28 cellular contexts compared by ENCODE assay signal in the genomic region with DNA sequence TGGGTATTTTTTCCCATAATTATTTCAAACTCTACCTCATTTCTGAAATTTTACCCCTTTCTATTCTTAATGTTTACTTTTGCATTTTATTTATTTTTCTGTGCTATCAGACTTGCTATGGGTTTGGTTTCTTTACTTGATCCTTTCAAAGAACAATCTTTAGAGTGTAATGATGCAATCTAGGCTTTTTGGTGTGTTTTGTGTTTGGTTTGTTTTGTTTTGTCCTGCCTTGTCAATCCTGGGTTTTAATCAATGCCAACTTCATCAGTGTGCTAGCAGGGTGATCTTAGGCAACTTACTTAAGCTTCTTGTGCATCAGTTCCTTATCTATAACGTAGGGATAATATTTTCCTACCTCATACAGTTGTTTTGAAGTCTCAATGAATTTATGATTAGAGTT.
"Had no signal": no experiment of that assay in that cellular context is flagged by ENCODE, and none has a peak within 500 bp of the region (broad histone marks: within the 10 kb centered on the region; RNA-seq: fewer than 3 reads in every experiment).

No MANE protein-coding gene starts in this region.

- H3K27ac Mint-ChIP-seq: activated CD4-positive, alpha-beta memory T cell treated with anti-CD3 and anti-CD28 coated beads for 36 hours; activated CD4-positive, alpha-beta T cell treated with anti-CD3 and anti-CD28 coated beads for 36 hours; activated CD4-positive, alpha-beta T cell treated with anti-CD3 and anti-CD28 coated beads, Interleukin-2, amount 10 ng/mL, durations not matched to agents 24 days and 14 days; activated CD8-positive, alpha-beta T cell treated with anti-CD3 and anti-CD28 coated beads, Interleukin-2, amount 10 ng/mL, durations not matched to agents 7 days and 5 days; activated naive CD8-positive, alpha-beta T cell; activated T-cell treated with anti-CD3 and anti-CD28 coated beads, Interleukin-2, amount 50 U/mL, for 24 hours; activated T-cell treated with anti-CD3 and anti-CD28 coated beads, Interleukin-2, amount 50 U/mL, for 72 hours; dendritic cell treated with granulocyte-macrophage colony-stimulating factor and Interleukin-4, amounts not matched to agents 40 ng/mL and 50 ng/mL, for 4 days; endodermal cell had no signal

- ATAC-seq: activated CD4-positive, alpha-beta T cell treated with anti-CD3 and anti-CD28 coated beads for 36 hours; activated CD8-positive, alpha-beta T cell treated with anti-CD3 and anti-CD28 coated beads, Interleukin-2, amount 10 ng/mL, durations not matched to agents 7 days and 5 days; activated T-cell treated with anti-CD3 and anti-CD28 coated beads, Interleukin-2, amount 50 U/mL, for 72 hours; esophagus mucosa had no signal

- FAIRE-seq: astrocyte, bronchial epithelial cell had no signal

- DNase-seq: activated CD4-positive, alpha-beta memory T cell treated with anti-CD3 and anti-CD28 coated beads for 36 hours; activated CD4-positive, alpha-beta T cell treated with anti-CD3 and anti-CD28 coated beads for 36 hours; activated CD4-positive, alpha-beta T cell treated with anti-CD3 and anti-CD28 coated beads, Interleukin-2, amount 10 ng/mL, durations not matched to agents 24 days and 14 days; activated CD4-positive, CD25-positive, alpha-beta regulatory T cell; activated CD4-positive, CD25-positive, alpha-beta regulatory T cell treated with anti-CD3 and anti-CD28 coated beads, Interleukin-2, amount 50 U/mL, for 72 hours; activated CD8-positive, alpha-beta memory T cell treated with anti-CD3 and anti-CD28 coated beads, Interleukin-2, amount 50 U/mL, for 48 hours; activated CD8-positive, alpha-beta T cell treated with anti-CD3 and anti-CD28 coated beads, Interleukin-2, amount 10 ng/mL, durations not matched to agents 7 days and 5 days; activated gamma-delta T cell treated with Interleukin-2 at 50 U/mL for 16 hours; activated naive CD4-positive, alpha-beta T cell treated with anti-CD3 and anti-CD28 coated beads, Interleukin-2, amount 50 U/mL, for 16 hours; activated naive CD4-positive, alpha-beta T cell treated with Interleukin-2 at 50 U/mL for 16 hours; activated T-cell treated with anti-CD3 and anti-CD28 coated beads for 4 hours; activated T-cell treated with anti-CD3 and anti-CD28 coated beads, Interleukin-2, amount 50 U/mL, for 24 hours; activated T-cell treated with anti-CD3 and anti-CD28 coated beads, Interleukin-2, amount 50 U/mL, for 72 hours; adrenal gland; brain microvascular endothelial cell; dorsolateral prefrontal cortex; effector memory CD4-positive, alpha-beta T cell; endodermal cell; foreskin fibroblast; head of caudate nucleus; T-helper 2 cell had no signal

- H3K27me3 Mint-ChIP-seq: activated CD4-positive, alpha-beta memory T cell treated with anti-CD3 and anti-CD28 coated beads for 36 hours; activated CD4-positive, alpha-beta T cell treated with anti-CD3 and anti-CD28 coated beads for 36 hours; activated CD4-positive, alpha-beta T cell treated with anti-CD3 and anti-CD28 coated beads, Interleukin-2, amount 10 ng/mL, durations not matched to agents 24 days and 14 days; activated naive CD8-positive, alpha-beta T cell; activated T-cell treated with anti-CD3 and anti-CD28 coated beads, Interleukin-2, amount 50 U/mL, for 24 hours; central memory CD8-positive, alpha-beta T cell; dendritic cell treated with granulocyte-macrophage colony-stimulating factor and Interleukin-4, amounts not matched to agents 40 ng/mL and 50 ng/mL, for 4 days had no signal

- H3K4me3 Mint-ChIP-seq: activated CD4-positive, alpha-beta memory T cell treated with anti-CD3 and anti-CD28 coated beads for 36 hours; activated CD4-positive, alpha-beta T cell treated with anti-CD3 and anti-CD28 coated beads for 36 hours; activated CD4-positive, alpha-beta T cell treated with anti-CD3 and anti-CD28 coated beads, Interleukin-2, amount 10 ng/mL, durations not matched to agents 24 days and 14 days; activated CD8-positive, alpha-beta T cell treated with anti-CD3 and anti-CD28 coated beads, Interleukin-2, amount 10 ng/mL, durations not matched to agents 7 days and 5 days; activated naive CD8-positive, alpha-beta T cell; activated T-cell treated with anti-CD3 and anti-CD28 coated beads, Interleukin-2, amount 50 U/mL, for 24 hours; activated T-cell treated with anti-CD3 and anti-CD28 coated beads, Interleukin-2, amount 50 U/mL, for 72 hours; central memory CD8-positive, alpha-beta T cell; dendritic cell treated with granulocyte-macrophage colony-stimulating factor and Interleukin-4, amounts not matched to agents 40 ng/mL and 50 ng/mL, for 4 days; endodermal cell had no signal

- H3K4me1 ChIP-seq: adrenal gland had no signal

- H3K9me3 Mint-ChIP-seq: activated CD4-positive, alpha-beta memory T cell treated with anti-CD3 and anti-CD28 coated beads for 36 hours; activated CD4-positive, alpha-beta T cell treated with anti-CD3 and anti-CD28 coated beads, Interleukin-2, amount 10 ng/mL, durations not matched to agents 24 days and 14 days; activated T-cell treated with anti-CD3 and anti-CD28 coated beads, Interleukin-2, amount 50 U/mL, for 24 hours; activated T-cell treated with anti-CD3 and anti-CD28 coated beads, Interleukin-2, amount 50 U/mL, for 72 hours; central memory CD8-positive, alpha-beta T cell; endodermal cell had no signal

- H3K4me1 Mint-ChIP-seq: activated CD4-positive, alpha-beta T cell treated with anti-CD3 and anti-CD28 coated beads for 36 hours; activated CD4-positive, alpha-beta T cell treated with anti-CD3 and anti-CD28 coated beads, Interleukin-2, amount 10 ng/mL, durations not matched to agents 24 days and 14 days; central memory CD8-positive, alpha-beta T cell had no signal

- H3K9me3 ChIP-seq: adrenal gland had no signal

- H3K36me3 Mint-ChIP-seq: activated CD4-positive, alpha-beta memory T cell treated with anti-CD3 and anti-CD28 coated beads for 36 hours; activated naive CD8-positive, alpha-beta T cell had no signal

- H3K27me3 ChIP-seq: adrenal gland, brain microvascular endothelial cell, dorsolateral prefrontal cortex had no signal

- H3K36me3 ChIP-seq: adrenal gland, brain microvascular endothelial cell had no signal

- H3K4me3 ChIP-seq: adrenal gland, coronary artery, dorsolateral prefrontal cortex had no signal

- H3K27ac ChIP-seq: adrenal gland, brain microvascular endothelial cell, coronary artery, dorsolateral prefrontal cortex had no signal
